In the genomic region with DNA sequence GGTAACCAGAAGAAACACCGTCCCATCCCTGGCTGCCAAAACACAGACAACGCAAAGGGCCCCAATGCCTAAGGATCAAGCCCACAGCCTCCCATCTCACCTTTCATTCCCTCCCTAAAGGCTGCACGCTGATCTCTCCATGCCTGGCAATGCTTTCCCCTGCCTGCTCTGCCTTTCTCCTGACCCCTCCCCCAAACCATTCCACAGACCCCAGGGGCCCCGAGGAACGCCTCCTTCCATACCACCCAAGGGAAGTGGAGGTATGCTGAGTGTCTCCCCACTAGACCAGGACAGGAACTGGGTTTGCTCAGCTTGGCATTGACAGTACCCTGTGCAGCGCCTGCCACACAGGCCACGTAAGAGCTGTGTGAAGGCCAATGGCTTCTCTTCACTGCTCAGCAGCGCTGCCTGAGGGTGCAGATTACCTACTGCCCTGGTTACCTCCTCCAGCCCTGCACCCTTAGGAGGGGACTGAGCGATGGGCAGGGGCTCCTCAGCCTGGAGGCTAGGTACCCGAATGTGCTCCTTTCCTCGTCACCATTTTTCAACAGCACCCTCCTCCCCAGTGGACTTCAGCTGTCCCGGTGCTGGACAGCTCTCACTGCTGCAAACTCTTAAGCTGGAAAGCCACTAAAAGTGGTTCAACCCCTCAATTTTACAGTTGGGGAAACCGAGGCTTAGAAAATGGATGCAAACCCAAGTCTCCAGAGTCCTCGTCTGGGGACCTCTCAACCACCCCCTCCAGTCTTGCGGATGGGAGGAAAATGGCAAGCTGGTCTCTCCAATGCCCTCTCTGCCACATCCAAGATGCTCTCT, we compare ENCODE assay signal across 10 cellular contexts. TPM values are rescaled to one million over a fixed set of nuclear protein-coding genes. Genes with fewer than 3 reads are reported as not detected.
A peak's percentile ranks its signal among the peaks of the same experiment; 100 is the strongest.
DNase-seq lines count a peak whose midpoint lies in the region; ATAC-seq and TF ChIP-seq lines count a peak whose summit lies in the region.
"Had no signal": no experiment of that assay in that cellular context is flagged by ENCODE, and none has a peak within 500 bp of the region (broad histone marks: within the 10 kb centered on the region; RNA-seq: fewer than 3 reads in every experiment).

No MANE protein-coding gene starts in this region.

- H3K9me3 Mint-ChIP-seq in stimulated activated naive CD8-positive, alpha-beta T cell treated with anti-CD3 and anti-CD28 coated beads, Interleukin-15, amount 100 ng/mL, for 72 hours: no peaks in the 10 kb centered on the region
- H3K9me3 Mint-ChIP-seq in activated T-helper 1 cell treated with anti-CD3 and anti-CD28 coated beads, Interleukin-12 subunit alpha, Interleukin-12 subunit beta, Interleukin-2, Interleukin-4 antibody, amounts not matched to agents 30 ng/mL and 10 ng/mL and 1 ng/mL, durations not matched to agents 14 hours and 24 hours and 36 hours: no peaks in the 10 kb centered on the region
- H3K9me3 Mint-ChIP-seq in type B pancreatic cell: no peaks in the 10 kb centered on the region

- peaks cover 64% of the 10 kb centered on the region for H3K4me1 Mint-ChIP-seq in stimulated activated naive CD8-positive, alpha-beta T cell treated with anti-CD3 and anti-CD28 coated beads, Interleukin-15, amount 100 ng/mL, for 72 hours
- H3K4me1 Mint-ChIP-seq in activated T-helper 1 cell treated with anti-CD3 and anti-CD28 coated beads, Interleukin-12 subunit alpha, Interleukin-12 subunit beta, Interleukin-2, Interleukin-4 antibody, amounts not matched to agents 30 ng/mL and 10 ng/mL and 1 ng/mL, durations not matched to agents 14 hours and 24 hours and 36 hours (ENCODE audit: low read depth): peaks cover 27% of the 10 kb centered on the region
- H3K4me1 Mint-ChIP-seq in type B pancreatic cell (ENCODE audit: unreplicated experiment): peaks cover 22% of the 10 kb centered on the region

- no peaks in the 10 kb centered on the region for H3K9me3 ChIP-seq in aorta (ENCODE audit: control insufficient read depth, low read length)

- peaks cover 0 to 4% of the 10 kb centered on the region in 2 donors for H3K27me3 ChIP-seq in aorta (ENCODE audit: control insufficient read depth in 1 of 2, insufficient read depth in 2 of 2, low read length in 1 of 2)

- no peak overlapping the region for H3K27ac Mint-ChIP-seq in stimulated activated naive CD8-positive, alpha-beta T cell treated with anti-CD3 and anti-CD28 coated beads, Interleukin-15, amount 100 ng/mL, for 72 hours
- H3K27ac Mint-ChIP-seq in activated T-helper 1 cell treated with anti-CD3 and anti-CD28 coated beads, Interleukin-12 subunit alpha, Interleukin-12 subunit beta, Interleukin-2, Interleukin-4 antibody, amounts not matched to agents 30 ng/mL and 10 ng/mL and 1 ng/mL, durations not matched to agents 14 hours and 24 hours and 36 hours: peak overlapping the region; percentile 67
- peak overlapping the region; percentile 13 for H3K27ac Mint-ChIP-seq in type B pancreatic cell

- H3K4me1 ChIP-seq in aorta (ENCODE audit: control insufficient read depth in 1 of 2, insufficient read depth in 2 of 2, low read length in 2 of 2): no peaks in the 10 kb centered on the region

- peak overlapping the region; percentile 24 to 42 for H3K4me3 Mint-ChIP-seq in stimulated activated naive CD8-positive, alpha-beta T cell treated with anti-CD3 and anti-CD28 coated beads, Interleukin-15, amount 100 ng/mL, for 72 hours
- peak overlapping the region; percentile 35 for H3K4me3 Mint-ChIP-seq in activated T-helper 1 cell treated with anti-CD3 and anti-CD28 coated beads, Interleukin-12 subunit alpha, Interleukin-12 subunit beta, Interleukin-2, Interleukin-4 antibody, amounts not matched to agents 30 ng/mL and 10 ng/mL and 1 ng/mL, durations not matched to agents 14 hours and 24 hours and 36 hours
- H3K4me3 Mint-ChIP-seq in type B pancreatic cell: peak overlapping the region; percentile 62

- H3K27me3 Mint-ChIP-seq in stimulated activated naive CD8-positive, alpha-beta T cell treated with anti-CD3 and anti-CD28 coated beads, Interleukin-15, amount 100 ng/mL, for 72 hours: peaks cover 89% of the 10 kb centered on the region
- H3K27me3 Mint-ChIP-seq in activated T-helper 1 cell treated with anti-CD3 and anti-CD28 coated beads, Interleukin-12 subunit alpha, Interleukin-12 subunit beta, Interleukin-2, Interleukin-4 antibody, amounts not matched to agents 30 ng/mL and 10 ng/mL and 1 ng/mL, durations not matched to agents 14 hours and 24 hours and 36 hours (ENCODE audit: insufficient read depth): peaks cover 58% of the 10 kb centered on the region
- peaks cover 63% of the 10 kb centered on the region for H3K27me3 Mint-ChIP-seq in type B pancreatic cell

- intact Hi-C loops in activated T-helper 1 cell treated with anti-CD3 and anti-CD28 coated beads, Interleukin-12 subunit alpha, Interleukin-12 subunit beta, Interleukin-2, Interleukin-4 antibody, amounts not matched to agents 30 ng/mL and 10 ng/mL and 1 ng/mL, durations not matched to agents 14 hours and 24 hours and 36 hours (cut with micrococcal nuclease): loop anchor here (10.0 kb wide), 1 partner anchor 1616 kb away; the partner anchor contains the start of gene AATF
- intact Hi-C loops in aorta (cut with DNase I): no loop called here

- TF ChIP-seq CTCF in fibroblast of the aortic adventitia (IDR thresholded peaks at IDR 0.05; ENCODE audit: insufficient read depth, low read length): no peak
- no peak for TF ChIP-seq CTCF in type B pancreatic cell (conservative IDR thresholded peaks at IDR 0.05)

- H3K36me3 ChIP-seq in aorta (ENCODE audit: control insufficient read depth in 1 of 2, insufficient read depth in 2 of 2, low read length in 1 of 2): no peaks in the 10 kb centered on the region

- no peak for ATAC-seq in stimulated activated naive CD8-positive, alpha-beta T cell treated with anti-CD3 and anti-CD28 coated beads, Interleukin-15, amount 100 ng/mL, for 72 hours
- no peak for ATAC-seq in stimulated activated naive CD8-positive, alpha-beta T cell treated with anti-CD3 and anti-CD28 coated beads, Interleukin-15, Interleukin-2, amounts not matched to agents 100 U/mL and 50 U/mL, for 24 hours
- ATAC-seq in aorta (ENCODE audit: low FRiP score): no peak

- H3K27ac ChIP-seq in aorta (ENCODE audit: low read depth in 1 of 2, low read length in 2 of 2): no peak overlapping the region

- H3K4me3 ChIP-seq in fibroblast of the aortic adventitia (ENCODE audit: low read depth, low read length) (no peak overlapping the region), aorta (ENCODE audit: low read length in 2 of 2) (no peak overlapping the region)

- H3K36me3 Mint-ChIP-seq in activated T-helper 1 cell treated with anti-CD3 and anti-CD28 coated beads, Interleukin-12 subunit alpha, Interleukin-12 subunit beta, Interleukin-2, Interleukin-4 antibody, amounts not matched to agents 30 ng/mL and 10 ng/mL and 1 ng/mL, durations not matched to agents 14 hours and 24 hours and 36 hours (ENCODE audit: low read depth): peaks cover 3% of the 10 kb centered on the region
- no peaks in the 10 kb centered on the region for H3K36me3 Mint-ChIP-seq in type B pancreatic cell

- no peak for DNase-seq in stimulated activated naive CD8-positive, alpha-beta T cell treated with anti-CD3 and anti-CD28 coated beads, Interleukin-15, amount 100 ng/mL, for 72 hours
- no peak for DNase-seq in stimulated activated naive CD8-positive, alpha-beta T cell treated with anti-CD3 and anti-CD28 coated beads, Interleukin-15, Interleukin-2, amounts not matched to agents 100 U/mL and 50 U/mL, for 24 hours
- no peak for DNase-seq in activated T-helper 1 cell treated with anti-CD3 and anti-CD28 coated beads, Interleukin-12 subunit alpha, Interleukin-12 subunit beta, Interleukin-2, Interleukin-4 antibody, amounts not matched to agents 30 ng/mL and 10 ng/mL and 1 ng/mL, durations not matched to agents 14 hours and 24 hours and 36 hours (ENCODE audit: low spot score)
- DNase-seq in fibroblast of the aortic adventitia (ENCODE audit: low read depth) (peak; percentile 51), type B pancreatic cell (ENCODE audit: extremely low spot score, unreplicated experiment) (no peak), DMS53 treated with DMSO at 0.1 percent for 48 hours (lab: John Stamatoyannopoulos, UW; ENCODE audit: unreplicated experiment) (no peak), aorta (no peak), D341Med (ENCODE audit: low spot score) (no peak)
- DNase-seq: kidney glomerular epithelial cell, NCI-H1105 had no signal

- 13 to 18% methylated on average over 15 of the region's 15 CpGs for WGBS in aorta, 2 donors

RNA-seq across cellular contexts. Expression of gene SRCIN1, which starts 45.0 kb away (rescaled TPM):
- total RNA-seq in activated T-helper 1 cell treated with anti-CD3 and anti-CD28 coated beads, Interleukin-12 subunit alpha, Interleukin-12 subunit beta, Interleukin-2, Interleukin-4 antibody, amounts not matched to agents 30 ng/mL and 10 ng/mL and 1 ng/mL, durations not matched to agents 14 hours and 24 hours and 36 hours: 0.22 and 0.44 TPM in 2 replicates
- total RNA-seq in fibroblast of the aortic adventitia (ENCODE audit: low replicate concordance): not detected in 2 replicates
- total RNA-seq in type B pancreatic cell (ENCODE audit: low replicate concordance): 8.3 and 11.9 TPM in 2 replicates
- total RNA-seq in aorta: under 1 TPM; 0.84 to 0.99 TPM
- under 1 TPM; 0.38 to 0.41 TPM for polyA plus RNA-seq in aorta

Comparison
In these comparisons a context has a peak if more than half of its experiments do, and no peak if none do; other contexts are left out.
1. H3K27ac Mint-ChIP-seq: peak in activated T-helper 1 cell treated with anti-CD3 and anti-CD28 coated beads, Interleukin-12 subunit alpha, Interleukin-12 subunit beta, Interleukin-2, Interleukin-4 antibody, amounts not matched to agents 30 ng/mL and 10 ng/mL and 1 ng/mL, durations not matched to agents 14 hours and 24 hours and 36 hours (single experiment) and type B pancreatic cell (single experiment); none in stimulated activated naive CD8-positive, alpha-beta T cell treated with anti-CD3 and anti-CD28 coated beads, Interleukin-15, amount 100 ng/mL, for 72 hours (0 of 2).
2. Peak in every context shown above with its lines, with median percentiles within 50 percentile points of each other: H3K4me3 Mint-ChIP-seq.